ENCODE assay signal across 21 cellular contexts in the genomic region with DNA sequence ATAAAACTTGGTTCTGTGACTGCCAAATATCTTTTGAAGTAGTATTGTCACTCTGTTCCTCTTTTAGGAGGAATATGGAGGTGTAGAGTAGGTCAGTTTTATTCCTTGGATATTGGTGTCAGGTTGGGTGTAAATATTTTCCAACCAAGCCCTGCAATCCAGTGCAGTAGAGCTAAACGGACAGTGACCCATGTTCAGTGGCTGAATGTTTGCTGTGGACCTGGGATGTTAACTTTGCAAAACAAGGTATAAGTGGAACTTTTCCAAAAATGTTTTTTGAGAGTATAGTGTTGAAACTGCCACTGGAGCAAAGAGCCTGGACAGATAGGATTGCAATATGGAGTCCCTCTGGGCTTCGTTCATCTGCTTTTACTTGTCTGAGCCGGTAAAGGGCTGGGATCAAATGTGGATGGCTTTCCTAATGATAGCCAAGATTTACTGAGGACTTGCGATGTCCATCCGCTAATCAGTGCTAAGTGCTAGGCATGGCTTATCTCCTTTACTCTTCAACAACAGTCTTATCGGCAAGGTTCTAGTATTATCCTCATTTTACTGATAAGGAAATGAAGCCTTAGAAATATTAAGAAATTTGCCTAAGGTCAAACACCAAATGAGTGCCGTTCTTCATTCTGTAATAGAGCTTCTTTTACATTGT.
"Had no signal": no experiment of that assay in that cellular context is flagged by ENCODE, and none has a peak within 500 bp of the region (broad histone marks: within the 10 kb centered on the region; RNA-seq: fewer than 3 reads in every experiment).

No MANE protein-coding gene starts in this region.

- H3K27me3 ChIP-seq: adrenal gland had no signal

- DNase-seq: activated CD4-positive, alpha-beta T cell treated with anti-CD3 and anti-CD28 coated beads for 36 hours; activated CD8-positive, alpha-beta memory T cell treated with anti-CD3 and anti-CD28 coated beads, Interleukin-2, amount 50 U/mL, for 48 hours; activated CD8-positive, alpha-beta T cell treated with anti-CD3 and anti-CD28 coated beads, Interleukin-2, amount 10 ng/mL, durations not matched to agents 7 days and 5 days; activated naive CD4-positive, alpha-beta T cell treated with anti-CD3 and anti-CD28 coated beads, Interleukin-2, amount 50 U/mL, for 16 hours; activated naive CD8-positive, alpha-beta T cell treated with anti-CD3 and anti-CD28 coated beads, Interleukin-2, amount 10 ng/mL, durations not matched to agents 7 days and 5 days; activated T-cell treated with anti-CD3 and anti-CD28 coated beads, Interleukin-2, amount 50 U/mL, for 1 hour; adrenal gland; anterior cingulate cortex; cerebellar nuclear complex; Kasumi-1; KBM-7; NCI-H1105 treated with DMSO at 0.1 percent for 48 hours; NCI-H1436 treated with DMSO at 0.1 percent for 48 hours; NCI-H187; NCI-H2081 treated with DMSO at 0.1 percent for 48 hours; NCI-H446; NCI-H524 treated with DMSO at 0.1 percent for 48 hours; NCI-H748 treated with DMSO at 0.1 percent for 48 hours; SIG-M5; T-helper 17 cell; T-helper 9 cell had no signal

- H3K36me3 ChIP-seq: adrenal gland had no signal

- H3K27ac ChIP-seq: adrenal gland had no signal

- ATAC-seq: activated CD4-positive, alpha-beta T cell treated with anti-CD3 and anti-CD28 coated beads for 36 hours; activated CD8-positive, alpha-beta T cell treated with anti-CD3 and anti-CD28 coated beads, Interleukin-2, amount 10 ng/mL, durations not matched to agents 7 days and 5 days; T-helper 17 cell had no signal

- H3K9me3 ChIP-seq: adrenal gland had no signal

- H3K4me3 ChIP-seq: adrenal gland had no signal
